In the genomic region with DNA sequence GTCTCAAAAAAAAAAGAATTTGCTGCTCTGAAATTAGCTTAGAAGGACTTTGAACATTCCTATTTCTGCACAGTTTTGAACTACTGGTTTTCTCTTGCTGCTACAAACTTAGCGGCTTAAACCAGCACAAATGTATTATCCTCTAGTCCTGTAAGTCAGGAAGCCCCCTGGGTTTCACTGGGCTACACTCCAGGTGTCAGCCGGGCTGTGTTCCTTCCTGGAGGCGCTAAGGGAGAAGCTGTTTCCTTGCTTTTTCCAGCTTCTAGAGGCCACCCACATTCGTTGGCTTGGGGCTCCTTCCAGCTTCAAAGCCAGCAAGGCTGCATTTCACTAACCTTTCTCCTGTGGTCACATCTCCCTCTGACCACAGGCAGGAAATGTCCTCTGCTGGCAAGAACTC, we compare ENCODE assay signal across 20 cellular contexts.
DNase-seq lines count a peak whose midpoint lies in the region; ATAC-seq and TF ChIP-seq lines count a peak whose summit lies in the region.
"Had no signal": no experiment of that assay in that cellular context is flagged by ENCODE, and none has a peak within 500 bp of the region (broad histone marks: within the 10 kb centered on the region; RNA-seq: fewer than 3 reads in every experiment).

No MANE protein-coding gene starts in this region.

- no peak for TF ChIP-seq EP300 in esophagus muscularis mucosa (IDR thresholded peaks at IDR 0.05)

- H3K27ac ChIP-seq in WERI-Rb-1 (no peak overlapping the region), psoas muscle (no peak overlapping the region), esophagus muscularis mucosa (replicated peaks in 1 of 4) (no peak overlapping the region), RWPE1 (no peak overlapping the region)
- H3K27ac ChIP-seq: GM23248, SJSA1 had no signal

- TF ChIP-seq POLR2A in esophagus muscularis mucosa (IDR thresholded peaks at IDR 0.05; ENCODE audit: low read depth): no peak

- peaks cover 3% of the 10 kb centered on the region for H3K27me3 Mint-ChIP-seq in activated naive CD8-positive, alpha-beta T cell treated with anti-CD3 and anti-CD28 coated beads for 36 hours

- no peaks in the 10 kb centered on the region for H3K4me1 Mint-ChIP-seq in activated naive CD8-positive, alpha-beta T cell treated with anti-CD3 and anti-CD28 coated beads for 36 hours

- no peak for TF ChIP-seq CTCF in WERI-Rb-1 (IDR thresholded peaks at IDR 0.05; ENCODE audit: low read depth, low read length)
- TF ChIP-seq CTCF in psoas muscle (IDR thresholded peaks at IDR 0.05): no peak
- TF ChIP-seq CTCF in esophagus muscularis mucosa (IDR thresholded peaks at IDR 0.05): no peak
- TF ChIP-seq CTCF in RWPE1 (conservative IDR thresholded peaks at IDR 0.05; ENCODE audit: low read depth): no peak

- DNase-seq in EH (ENCODE audit: low read depth) (peak; percentile 21), HT1080 (ENCODE audit: low read depth) (peak; percentile 26), WERI-Rb-1 (peak; percentile 39), psoas muscle (peak; percentile 23 to 58), esophagus muscularis mucosa (ENCODE audit: extremely low spot score) (no peak), RWPE1 (ENCODE audit: low spot score) (no peak)
- no peak for DNase-seq in activated naive CD8-positive, alpha-beta T cell treated with anti-CD3 and anti-CD28 coated beads for 36 hours
- DNase-seq: ACHN, DND-41, GDM1, GM23248, NCI-H1092 treated with DMSO at 0.1 percent for 48 hours, NCI-H2029 treated with DMSO at 0.1 percent for 48 hours, NCI-H2171, NCI-H748 treated with DMSO at 0.1 percent for 48 hours, OCI-M1, RPMI8226 had no signal

- intact Hi-C loops in psoas muscle (cut with DNase I) (loop anchor here in 1 of 2 donors (10.0 kb wide), 1 partner anchor 413 kb away; no protein-coding TSS in a partner anchor), esophagus muscularis mucosa (cut with DNase I) (loop anchor here (5.0 kb wide), 1 partner anchor 321 kb away; no protein-coding TSS in a partner anchor)

- H3K4me3 Mint-ChIP-seq in activated naive CD8-positive, alpha-beta T cell treated with anti-CD3 and anti-CD28 coated beads for 36 hours: no peak overlapping the region
- H3K4me3 Mint-ChIP-seq: CD14-positive monocyte had no signal

- no peaks in the 10 kb centered on the region for H3K4me1 ChIP-seq in psoas muscle
- H3K4me1 ChIP-seq in esophagus muscularis mucosa: peaks cover 4 to 21% (median 14%) of the 10 kb centered on the region in 4 donors
- H3K4me1 ChIP-seq: SJSA1 had no signal

- H3K27me3 ChIP-seq in WERI-Rb-1 (ENCODE audit: insufficient read depth, low read depth, severe bottlenecking): no peaks in the 10 kb centered on the region
- no peaks in the 10 kb centered on the region for H3K27me3 ChIP-seq in psoas muscle (ENCODE audit: insufficient read depth in 3 of 3, low read length in 2 of 3)
- no peaks in the 10 kb centered on the region for H3K27me3 ChIP-seq in esophagus muscularis mucosa
- H3K27me3 ChIP-seq: SJSA1 had no signal

- H3K4me3 ChIP-seq in WERI-Rb-1 (ENCODE audit: low read depth, low read length): no peak overlapping the region
- no peak overlapping the region for H3K4me3 ChIP-seq in psoas muscle
- H3K4me3 ChIP-seq in esophagus muscularis mucosa: no peak overlapping the region
- H3K4me3 ChIP-seq: GM23248, SJSA1 had no signal

- H3K9me3 ChIP-seq in WERI-Rb-1 (ENCODE audit: severe bottlenecking) (no peaks in the 10 kb centered on the region), psoas muscle (no peaks in the 10 kb centered on the region), esophagus muscularis mucosa (no peaks in the 10 kb centered on the region)
- H3K9me3 ChIP-seq: SJSA1 had no signal

- no peak overlapping the region for H3K27ac Mint-ChIP-seq in activated naive CD8-positive, alpha-beta T cell treated with anti-CD3 and anti-CD28 coated beads for 36 hours
- H3K27ac Mint-ChIP-seq: CD14-positive monocyte had no signal

- H3K36me3 Mint-ChIP-seq in activated naive CD8-positive, alpha-beta T cell treated with anti-CD3 and anti-CD28 coated beads for 36 hours: no peaks in the 10 kb centered on the region

- 46 to 53% (median 48%) methylated on average over 4 of the region's 4 CpGs for WGBS in psoas muscle, 3 donors
- WGBS in esophagus muscularis mucosa: 63% methylated on average over 4 of the region's 4 CpGs

- CTCF ChIA-PET in RWPE1 (lab: Yijun Ruan, JAX): no interaction called here

- H3K9me3 Mint-ChIP-seq in activated naive CD8-positive, alpha-beta T cell treated with anti-CD3 and anti-CD28 coated beads for 36 hours: no peaks in the 10 kb centered on the region
- H3K9me3 Mint-ChIP-seq: CD14-positive monocyte had no signal

- H3K36me3 ChIP-seq in WERI-Rb-1: no peaks in the 10 kb centered on the region
- H3K36me3 ChIP-seq in psoas muscle (ENCODE audit: insufficient read depth in 1 of 2, low read depth in 1 of 2): no peaks in the 10 kb centered on the region
- peaks cover 0 to 46% (median 5%) of the 10 kb centered on the region in 4 donors for H3K36me3 ChIP-seq in esophagus muscularis mucosa
- H3K36me3 ChIP-seq: SJSA1 had no signal

- POLR2A ChIA-PET in RWPE1 (lab: Yijun Ruan, JAX; ENCODE audit: low non-redundant PET): no interaction called here

- ATAC-seq in psoas muscle: no peak
- ATAC-seq: HCT116 had no signal

Comparison
In these comparisons a context has a peak if more than half of its experiments do, and no peak if none do; other contexts are left out.
1. DNase-seq: peak in EH (single experiment), HT1080 (single experiment), WERI-Rb-1 (single experiment) and psoas muscle (2 of 2); none in esophagus muscularis mucosa (single experiment), activated naive CD8-positive, alpha-beta T cell treated with anti-CD3 and anti-CD28 coated beads for 36 hours (single experiment) and RWPE1 (single experiment).